ENCODE assay signal across 8 cellular contexts in the genomic region with DNA sequence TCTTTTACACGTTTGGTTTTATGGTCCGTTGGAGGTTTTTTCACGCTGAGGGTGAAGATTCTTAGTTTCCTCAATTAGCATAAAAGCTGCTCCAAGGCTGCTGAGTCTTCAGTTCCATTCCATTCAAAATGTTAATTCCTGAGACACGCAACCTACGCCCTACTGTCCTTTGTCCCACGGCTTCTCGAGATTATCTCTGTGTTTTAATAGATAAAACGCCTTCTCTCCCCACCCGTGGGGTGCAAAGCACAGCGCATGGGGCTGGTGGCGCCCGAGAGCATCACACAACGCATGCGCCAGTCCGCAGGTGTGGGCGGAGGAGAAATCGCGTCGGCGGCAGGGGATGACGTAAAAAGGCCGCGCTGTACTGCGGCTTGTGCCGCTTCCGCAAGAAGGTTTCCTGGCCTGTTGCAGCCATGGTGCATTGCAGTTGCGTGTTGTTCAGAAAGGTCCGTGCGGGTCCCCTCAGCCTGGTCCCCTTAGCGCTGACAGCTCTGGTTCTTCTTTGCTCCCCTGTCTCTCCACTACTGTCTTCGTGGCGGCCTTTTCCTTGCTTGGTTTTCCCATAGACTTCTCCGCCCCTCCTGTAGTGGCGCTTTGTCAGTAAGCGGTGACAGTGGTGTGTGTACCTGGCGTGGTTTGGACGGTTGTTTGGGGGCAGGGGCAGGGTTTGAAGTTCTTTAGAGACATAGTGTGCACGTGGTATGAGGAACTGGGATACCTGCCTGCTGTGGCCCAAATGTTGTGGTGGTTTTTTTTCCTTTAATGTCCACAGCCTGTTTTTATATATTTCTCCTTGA. TPM values are rescaled to one million over a fixed set of nuclear protein-coding genes. Genes with fewer than 3 reads are reported as not detected.
A peak's percentile ranks its signal among the peaks of the same experiment; 100 is the strongest.
DNase-seq lines count a peak whose midpoint lies in the region; ATAC-seq, FAIRE-seq and TF ChIP-seq lines count a peak whose summit lies in the region.

A gene with protein sequence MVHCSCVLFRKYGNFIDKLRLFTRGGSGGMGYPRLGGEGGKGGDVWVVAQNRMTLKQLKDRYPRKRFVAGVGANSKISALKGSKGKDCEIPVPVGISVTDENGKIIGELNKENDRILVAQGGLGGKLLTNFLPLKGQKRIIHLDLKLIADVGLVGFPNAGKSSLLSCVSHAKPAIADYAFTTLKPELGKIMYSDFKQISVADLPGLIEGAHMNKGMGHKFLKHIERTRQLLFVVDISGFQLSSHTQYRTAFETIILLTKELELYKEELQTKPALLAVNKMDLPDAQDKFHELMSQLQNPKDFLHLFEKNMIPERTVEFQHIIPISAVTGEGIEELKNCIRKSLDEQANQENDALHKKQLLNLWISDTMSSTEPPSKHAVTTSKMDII (plus strand): TSS at position 391 of the 800 bp plus-strand sequence. CDS start 26 bp downstream, at position 417.

- H2AFZ ChIP-seq in mammary epithelial cell (ENCODE audit: low read depth, low read length), result peak within 1 kb of the TSS; percentile 99

- CTCF ChIA-PET in AG04450 (lab: Charles Lee) (interaction anchor here (0.8 to 2.0 kb wide), 26 partner anchors 9 to 193 kb away, joined by 3 to 12 read pairs (median 4); a partner anchor contains a TSS), mammary epithelial cell (lab: Charles Lee; ENCODE audit: low non-redundant PET) (no interaction called here)

- peak within 1 kb of the TSS; percentile 93 for H3K9ac ChIP-seq in mammary epithelial cell (ENCODE audit: insufficient read depth, low read length)

- 0% methylated on average over 24 of the region's 38 CpGs for WGBS in mammary epithelial cell (ENCODE audit: low coverage, missing lambda C conversion rate)
- WGBS in small intestine, 3 donors, result 0% methylated on average over 38 of the region's 38 CpGs

- no peak for FAIRE-seq in small intestine (lab: Jason Lieb, UNC)

- H3K9me3 ChIP-seq in AG04450 (ENCODE audit: control insufficient read depth, insufficient read depth, low read length), result no peaks in the 10 kb centered on the region
- no peaks in the 10 kb centered on the region for H3K9me3 ChIP-seq in mammary epithelial cell (replicated peaks; ENCODE audit: insufficient read depth, low read length)
- no peaks in the 10 kb centered on the region for H3K9me3 ChIP-seq in small intestine (ENCODE audit: control insufficient read depth, low read depth)

- dilution Hi-C loops in mammary epithelial cell (cut with HindIII; ENCODE audit: low sequenced_read_pairs), result no loop called here

- ATAC-seq in GM18870 (IDR thresholded peaks at IDR 0.05; ENCODE audit: unreplicated experiment) (peak; percentile 95), HG03135 (IDR thresholded peaks at IDR 0.05; ENCODE audit: unreplicated experiment) (peak; percentile 92)

- intact Hi-C loops in mammary epithelial cell (cut with micrococcal nuclease), result loop anchor here (1.0 to 5.0 kb wide), 2 partner anchors 36 to 57 kb away; a partner anchor contains a TSS

- BruUV-seq in mammary epithelial cell (replicated peaks; lab: Mats Ljungman, UMichigan), result TSS peak; percentile 71

- peak within 1 kb of the TSS; percentile 94 for H3K4me2 ChIP-seq in mammary epithelial cell (ENCODE audit: insufficient read depth, low read depth, low read length)

- H3K36me3 ChIP-seq in mammary epithelial cell (ENCODE audit: insufficient read depth, low read length), result no peaks in the 10 kb centered on the region
- H3K36me3 ChIP-seq in small intestine (ENCODE audit: control insufficient read depth in 2 of 2, insufficient read depth in 2 of 2, low read length in 2 of 2), result peaks cover 0 to 2% of the 10 kb centered on the region in 2 donors

- H4K20me1 ChIP-seq in mammary epithelial cell (ENCODE audit: insufficient read depth, low read length), result no peaks in the 10 kb centered on the region

- in situ Hi-C loops in mammary epithelial cell (cut with MboI; ENCODE audit: low sequenced_read_pairs in 2 of 2), result no loop called here

- peaks cover 46% of the 10 kb centered on the region for H3K79me2 ChIP-seq in mammary epithelial cell (ENCODE audit: insufficient read depth, low read length)

- POLR2A ChIA-PET in AG04450 (lab: Yijun Ruan, JAX), result interaction anchor here (1.2 kb wide), 1 partner anchor 57 kb away, joined by 4 read pairs; a partner anchor contains a TSS

- no peaks in the 10 kb centered on the region for H3K27me3 ChIP-seq in AG04450 (ENCODE audit: control insufficient read depth, insufficient read depth, low read length)
- H3K27me3 ChIP-seq in mammary epithelial cell (ENCODE audit: insufficient read depth, low read length), result no peaks in the 10 kb centered on the region
- no peaks in the 10 kb centered on the region for H3K27me3 ChIP-seq in small intestine (ENCODE audit: control insufficient read depth in 2 of 2, insufficient read depth in 2 of 2, low read length in 2 of 2)

- H3K4me1 ChIP-seq in mammary epithelial cell (ENCODE audit: insufficient read depth, low read length) (peaks cover 12% of the 10 kb centered on the region), small intestine (ENCODE audit: control insufficient read depth in 2 of 2, insufficient read depth in 1 of 2, low read depth in 1 of 2, low read length in 1 of 2) (peaks cover 0 to 3% of the 10 kb centered on the region in 2 donors)

- peak; percentile 75 for TF ChIP-seq CTCF in AG04450 (IDR thresholded peaks at IDR 0.05; ENCODE audit: low read depth, low read length)
- peak; percentile 78 for TF ChIP-seq CTCF in VCaP (conservative IDR thresholded peaks at IDR 0.05)
- peak; percentile 55 to 83 for TF ChIP-seq CTCF in mammary epithelial cell (conservative IDR thresholded peaks at IDR 0.05 in 1 of 2, IDR thresholded peaks at IDR 0.05 in 1 of 2; ENCODE audit: extremely low read depth in 1 of 2, insufficient read depth in 1 of 2, low read depth in 1 of 2, low read length in 2 of 2)

- DNase-seq in AG04450 (ENCODE audit: low read depth, low spot score), result peak; percentile 90
- peak; percentile 94 for DNase-seq in NCI-H2196 (lab: John Stamatoyannopoulos, UW; ENCODE audit: unreplicated experiment)
- peak; percentile 90 for DNase-seq in mammary epithelial cell
- peak; percentile 93 for DNase-seq in iPS-NIHi11 (ENCODE audit: low spot score)
- peak; percentile 96 for DNase-seq in small intestine

- H3K27ac ChIP-seq in AG04450 (ENCODE audit: low read depth, low read length), result peak within 1 kb of the TSS; percentile 77
- peak within 1 kb of the TSS; percentile 85 for H3K27ac ChIP-seq in VCaP
- H3K27ac ChIP-seq in mammary epithelial cell (ENCODE audit: insufficient read depth, low read depth, low read length), result peak within 1 kb of the TSS; percentile 84
- peak within 1 kb of the TSS; percentile 88 to 98 for H3K27ac ChIP-seq in small intestine (ENCODE audit: low read depth in 1 of 2, low read length in 1 of 2)

- H3K4me3 ChIP-seq in AG04450 (ENCODE audit: low read depth, low read length) (peak within 1 kb of the TSS; percentile 92), mammary epithelial cell (replicated peaks in 1 of 3; ENCODE audit: insufficient read depth in 1 of 3, low read depth in 2 of 3, low read length in 3 of 3) (peak within 1 kb of the TSS; percentile 76 to 89 (median 84)), small intestine (ENCODE audit: low read depth in 1 of 2, low read length in 2 of 2) (peak within 1 kb of the TSS; percentile 69 to 85)

RNA-seq across cellular contexts. Expression of the gene that starts here (rescaled TPM):
- polyA plus RNA-seq in AG04450 (2011; rRNA removed) (15.8 and 30.0 TPM in 2 replicates), mammary epithelial cell (12.1 TPM), small intestine (10 to 100 TPM in 1 of 3 donors, 1 to 10 TPM in 2; 5.4 to 12.7 (median 9.5) TPM)
- polyA minus RNA-seq in AG04450 (2011; rRNA and poly(A)+ RNA removed), result 7.0 and 10.3 TPM in 2 replicates
- 10 to 100 TPM; 12.2 to 35.5 TPM for total RNA-seq in mammary epithelial cell
- polyA minus RNA-seq in mammary epithelial cell, result 14.4 TPM

Comparison
In these comparisons a context has a peak if more than half of its experiments do, and no peak if none do; other contexts are left out.
1. Peak in every context shown above with its lines: DNase-seq, ATAC-seq, H3K4me3 ChIP-seq and H3K27ac ChIP-seq.